In genomic region chr7:12686234-12686893, GRCh38 we compare ENCODE assay signal across 8 cellular contexts. TPM values are rescaled to one million over a fixed set of nuclear protein-coding genes. Genes with fewer than 3 reads are reported as not detected.
A peak's percentile ranks its signal among the peaks of the same experiment; 100 is the strongest.
DNase-seq lines count a peak whose midpoint lies in the region; ATAC-seq, FAIRE-seq and TF ChIP-seq lines count a peak whose summit lies in the region.

No MANE protein-coding gene starts in this region.

- TF ChIP-seq CTCF in keratinocyte (optimal IDR thresholded peaks at IDR 0.05 in 1 of 3, IDR thresholded peaks at IDR 0.05 in 1 of 3, conservative IDR thresholded peaks at IDR 0.05 in 1 of 3; ENCODE audit: extremely low read depth in 1 of 3, insufficient read depth in 2 of 3, low read length in 3 of 3), result peak; percentile 74 to 86 (median 83)

- H2AFZ ChIP-seq in keratinocyte (ENCODE audit: control insufficient read depth, low read length), result peak overlapping the region; percentile 61

- H3K9ac ChIP-seq in keratinocyte (ENCODE audit: control insufficient read depth, extremely low read depth, insufficient read depth, low read length), result peak overlapping the region; percentile 87

- peak; percentile 62 for FAIRE-seq in keratinocyte (lab: Jason Lieb, UNC)

- in situ Hi-C loops in ACHN (cut with HindIII; ENCODE audit: low pct_ligation_motif_present, low pct_unique_long_range_greater_than_20kb, low sequenced_read_pairs), result loop anchor here (25.0 kb wide), 1 partner anchor 576 kb away; no protein-coding TSS in a partner anchor

- H3K27ac ChIP-seq in keratinocyte (ENCODE audit: control insufficient read depth, insufficient read depth, low read length), result peak overlapping the region; percentile 74

- peak overlapping the region; percentile 57 for H3K4me2 ChIP-seq in keratinocyte (ENCODE audit: control insufficient read depth, extremely low read depth, insufficient read depth, low read depth, low read length)

- no peaks in the 10 kb centered on the region for H3K36me3 ChIP-seq in keratinocyte (ENCODE audit: control insufficient read depth in 2 of 2, extremely low read depth in 1 of 2, insufficient read depth in 2 of 2, low read length in 2 of 2)

- no peaks in the 10 kb centered on the region for H3K27me3 ChIP-seq in keratinocyte (ENCODE audit: control insufficient read depth, extremely low read depth, insufficient read depth, low read length)

- H3K4me3 ChIP-seq in keratinocyte (ENCODE audit: control insufficient read depth in 2 of 3, extremely low read depth in 1 of 3, insufficient read depth in 2 of 3, low read depth in 1 of 3, low read length in 3 of 3), result peak overlapping the region; percentile 69 to 97 (median 91)

- peaks cover 8% of the 10 kb centered on the region for H3K4me1 ChIP-seq in keratinocyte (ENCODE audit: control insufficient read depth, extremely low read depth, insufficient read depth, low read length)

- no peaks in the 10 kb centered on the region for H4K20me1 ChIP-seq in keratinocyte (ENCODE audit: control insufficient read depth, extremely low read depth, insufficient read depth, low read length)

- no peaks in the 10 kb centered on the region for H3K9me3 ChIP-seq in keratinocyte (ENCODE audit: control insufficient read depth, low read depth, low read length)

- DNase-seq in ACHN, result peak; percentile 100
- DNase-seq in NCI-H2196 (lab: John Stamatoyannopoulos, UW; ENCODE audit: unreplicated experiment), result peak; percentile 94
- peak; percentile 90 to 94 (median 92) for DNase-seq in activated CD4-positive, CD25-positive, alpha-beta regulatory T cell (lab: John Stamatoyannopoulos, UW)
- DNase-seq in central memory CD4-positive, alpha-beta T cell, result peak; percentile 99
- peak; percentile 56 for DNase-seq in keratinocyte (ENCODE audit: low read depth, low spot score)
- DNase-seq in stimulated activated CD4-positive, alpha-beta T cell treated with anti-CD3 and anti-CD28 coated beads, Interleukin-15, amount 100 ng/mL, for 1 hour (ENCODE audit: low read depth in 1 of 2, low spot score in 1 of 2), result peak; percentile 92 to 93

- dilution Hi-C loops in keratinocyte (cut with MboI; ENCODE audit: extremely low pct_ligation_motif_present, low sequenced_read_pairs), result loop anchor here (25.0 kb wide), 1 partner anchor 576 kb away; no protein-coding TSS in a partner anchor

- no peaks in the 10 kb centered on the region for H3K9me1 ChIP-seq in keratinocyte (ENCODE audit: control insufficient read depth, extremely low read depth, insufficient read depth, low read length)

- peaks cover 31% of the 10 kb centered on the region for H3K79me2 ChIP-seq in keratinocyte (ENCODE audit: control insufficient read depth, insufficient read depth, low read length)

- ATAC-seq in GM18868 (IDR thresholded peaks at IDR 0.05; ENCODE audit: unreplicated experiment) (peak; percentile 79), HG03135 (IDR thresholded peaks at IDR 0.05; ENCODE audit: unreplicated experiment) (peak; percentile 88)

RNA-seq across cellular contexts. Expression of gene ARL4A, which starts 1.1 kb away (rescaled TPM):
- 9.5 to 17.1 TPM (median 13.6 TPM) in 3 replicates for polyA plus RNA-seq in keratinocyte
- 49.0 TPM for polyA plus RNA-seq in keratinocyte (2011; ENCODE audit: low read depth)
- 11.4 and 20.1 TPM in 2 replicates for polyA plus RNA-seq in keratinocyte (2011; cell fraction: cytosol; rRNA removed)
- 10.4 and 12.5 TPM in 2 replicates for polyA plus RNA-seq in keratinocyte (2011; cell fraction: nucleus; rRNA removed)
- polyA plus RNA-seq in keratinocyte (2012; ENCODE audit: low replicate concordance), result 12.9 and 38.0 TPM in 2 replicates
- 2.9 to 12.4 TPM (median 8.9 TPM) in 3 replicates for polyA minus RNA-seq in keratinocyte
- polyA minus RNA-seq in keratinocyte (2011; cell fraction: cytosol; rRNA and poly(A)+ RNA removed), result 5.6 TPM
- 3.4 and 6.0 TPM in 2 replicates for polyA minus RNA-seq in keratinocyte (2011; cell fraction: nucleus; rRNA and poly(A)+ RNA removed)

Comparison
In these comparisons a context has a peak if more than half of its experiments do, and no peak if none do; other contexts are left out.
1. Peak in every context shown above with its lines: DNase-seq, ATAC-seq, H3K4me3 ChIP-seq and H3K27ac ChIP-seq.